Comparison of ENCODE assay signal across 1 cellular context in genomic region chr11:10587995-10588394, GRCh38.
TF ChIP-seq lines count a peak whose summit lies in the region.

No MANE protein-coding gene starts in this region.

TF ChIP-seq in K562, 482 proteins besides CTCF, POLR2A, EP300 and RAD21:
- peak; percentile 51; the same call in 1 of the 2 replicates for TF ChIP-seq HMBOX1 (IDR thresholded peaks at IDR 0.05)
- TF ChIP-seq SOX6 (IDR thresholded peaks at IDR 0.05): peak; percentile 45; the same call in 1 of the 2 replicates
- no peak for TF ChIP-seq RERE (CRISPR knock-in tag; IDR thresholded peaks at IDR 0.05; ENCODE audit: borderline replicate concordance)
